Comparison of ENCODE assay signal across 2 cellular contexts in genomic region chr4:185352202-185352601, GRCh38.
TF ChIP-seq lines count a peak whose summit lies in the region.

No MANE protein-coding gene starts in this region.

TF ChIP-seq in GM12891, 5 proteins besides CTCF, POLR2A, EP300 and RAD21:
- TF ChIP-seq TAF1 (IDR thresholded peaks at IDR 0.05; ENCODE audit: low read depth, low read length) (no peak), SPI1 (IDR thresholded peaks at IDR 0.05; ENCODE audit: low read depth, low read length) (peak; percentile 48)

TF ChIP-seq in GM12878, 131 proteins besides CTCF, POLR2A, EP300 and RAD21:
- TF ChIP-seq NR2C2 (IDR thresholded peaks at IDR 0.05; ENCODE audit: borderline replicate concordance, control insufficient read depth, insufficient read length, low read depth) (no peak), ZNF687 (IDR thresholded peaks at IDR 0.05) (no peak), CBX3 (IDR thresholded peaks at IDR 0.05; ENCODE audit: borderline replicate concordance, low read depth) (no peak), POLR2AphosphoS5 (IDR thresholded peaks at IDR 0.05; ENCODE audit: low read length) (no peak), SRF (IDR thresholded peaks at IDR 0.05; ENCODE audit: low read depth in 2 of 2, low read length in 2 of 2) (no peak), TCF3 (IDR thresholded peaks at IDR 0.05; ENCODE audit: borderline replicate concordance, insufficient read depth, low read depth, low read length) (no peak), RB1 (IDR thresholded peaks at IDR 0.05; ENCODE audit: borderline replicate concordance) (no peak), SMARCA5 (IDR thresholded peaks at IDR 0.05) (no peak), MAX (IDR thresholded peaks at IDR 0.05; ENCODE audit: low read depth, low read length) (no peak), ZBTB33 (IDR thresholded peaks at IDR 0.05) (no peak), TARDBP (IDR thresholded peaks at IDR 0.05; ENCODE audit: borderline replicate concordance) (no peak), E2F8 (IDR thresholded peaks at IDR 0.05; ENCODE audit: low read depth, partially characterized antibody) (no peak), MYB (IDR thresholded peaks at IDR 0.05; ENCODE audit: borderline replicate concordance, low read depth, low read length) (no peak), SIN3A (IDR thresholded peaks at IDR 0.05; ENCODE audit: low read depth, low read length) (no peak), NR2C1 (IDR thresholded peaks at IDR 0.05) (no peak)
